In the genomic region with DNA sequence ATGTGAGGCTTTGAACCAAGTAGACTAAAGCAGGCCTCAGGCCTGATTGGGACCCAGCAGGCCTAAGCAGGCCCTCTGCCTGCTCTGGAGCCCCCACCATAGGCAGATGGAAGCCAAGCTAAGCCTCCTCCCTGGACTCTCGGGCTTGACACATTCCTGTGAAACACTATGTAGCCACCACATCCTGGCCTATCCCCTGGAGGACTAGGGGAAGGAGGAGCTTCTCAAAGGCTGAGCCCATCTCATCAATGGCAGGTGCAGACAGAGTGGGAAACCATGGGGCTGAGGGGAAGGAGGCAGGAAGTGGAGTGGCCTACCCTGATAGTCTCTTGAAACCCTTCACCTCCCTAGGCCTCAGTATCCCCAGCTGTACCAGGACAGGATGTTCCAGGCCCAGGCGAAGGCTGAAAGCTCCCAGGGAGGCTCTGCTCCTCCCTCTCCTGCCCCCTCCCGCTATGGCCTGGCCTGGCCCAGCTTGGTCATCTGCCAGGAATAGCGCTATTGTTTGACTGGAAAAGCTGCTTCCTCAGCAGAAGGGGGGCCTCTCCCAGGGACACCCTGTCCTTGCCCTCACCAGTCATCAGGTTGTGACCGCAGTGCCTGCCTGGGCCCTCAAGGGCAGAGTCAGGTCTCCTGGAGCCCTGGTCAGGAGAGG, we compare ENCODE assay signal across 1 cellular context.
TF ChIP-seq lines count a peak whose summit lies in the region.

No MANE protein-coding gene starts in this region.

TF ChIP-seq in GM12878, 131 proteins besides CTCF, POLR2A, EP300 and RAD21:
- no peak for TF ChIP-seq IRF4 (IDR thresholded peaks at IDR 0.05; ENCODE audit: low read depth, low read length)
- TF ChIP-seq, protein P1, sequence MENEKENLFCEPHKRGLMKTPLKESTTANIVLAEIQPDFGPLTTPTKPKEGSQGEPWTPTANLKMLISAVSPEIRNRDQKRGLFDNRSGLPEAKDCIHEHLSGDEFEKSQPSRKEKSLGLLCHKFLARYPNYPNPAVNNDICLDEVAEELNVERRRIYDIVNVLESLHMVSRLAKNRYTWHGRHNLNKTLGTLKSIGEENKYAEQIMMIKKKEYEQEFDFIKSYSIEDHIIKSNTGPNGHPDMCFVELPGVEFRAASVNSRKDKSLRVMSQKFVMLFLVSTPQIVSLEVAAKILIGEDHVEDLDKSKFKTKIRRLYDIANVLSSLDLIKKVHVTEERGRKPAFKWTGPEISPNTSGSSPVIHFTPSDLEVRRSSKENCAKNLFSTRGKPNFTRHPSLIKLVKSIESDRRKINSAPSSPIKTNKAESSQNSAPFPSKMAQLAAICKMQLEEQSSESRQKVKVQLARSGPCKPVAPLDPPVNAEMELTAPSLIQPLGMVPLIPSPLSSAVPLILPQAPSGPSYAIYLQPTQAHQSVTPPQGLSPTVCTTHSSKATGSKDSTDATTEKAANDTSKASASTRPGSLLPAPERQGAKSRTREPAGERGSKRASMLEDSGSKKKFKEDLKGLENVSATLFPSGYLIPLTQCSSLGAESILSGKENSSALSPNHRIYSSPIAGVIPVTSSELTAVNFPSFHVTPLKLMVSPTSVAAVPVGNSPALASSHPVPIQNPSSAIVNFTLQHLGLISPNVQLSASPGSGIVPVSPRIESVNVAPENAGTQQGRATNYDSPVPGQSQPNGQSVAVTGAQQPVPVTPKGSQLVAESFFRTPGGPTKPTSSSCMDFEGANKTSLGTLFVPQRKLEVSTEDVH (IDR thresholded peaks at IDR 0.05; ENCODE audit: low read depth, partially characterized antibody): no peak
- TF ChIP-seq SMARCA5 (IDR thresholded peaks at IDR 0.05): no peak
- TF ChIP-seq KDM1A (IDR thresholded peaks at IDR 0.05; ENCODE audit: borderline replicate concordance): no peak
- TF ChIP-seq ESRRA (IDR thresholded peaks at IDR 0.05; ENCODE audit: low read length): no peak
- TF ChIP-seq, protein P2, sequence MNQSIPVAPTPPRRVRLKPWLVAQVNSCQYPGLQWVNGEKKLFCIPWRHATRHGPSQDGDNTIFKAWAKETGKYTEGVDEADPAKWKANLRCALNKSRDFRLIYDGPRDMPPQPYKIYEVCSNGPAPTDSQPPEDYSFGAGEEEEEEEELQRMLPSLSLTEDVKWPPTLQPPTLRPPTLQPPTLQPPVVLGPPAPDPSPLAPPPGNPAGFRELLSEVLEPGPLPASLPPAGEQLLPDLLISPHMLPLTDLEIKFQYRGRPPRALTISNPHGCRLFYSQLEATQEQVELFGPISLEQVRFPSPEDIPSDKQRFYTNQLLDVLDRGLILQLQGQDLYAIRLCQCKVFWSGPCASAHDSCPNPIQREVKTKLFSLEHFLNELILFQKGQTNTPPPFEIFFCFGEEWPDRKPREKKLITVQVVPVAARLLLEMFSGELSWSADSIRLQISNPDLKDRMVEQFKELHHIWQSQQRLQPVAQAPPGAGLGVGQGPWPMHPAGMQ (IDR thresholded peaks at IDR 0.05; ENCODE audit: borderline replicate concordance): no peak
- TF ChIP-seq, protein P3, sequence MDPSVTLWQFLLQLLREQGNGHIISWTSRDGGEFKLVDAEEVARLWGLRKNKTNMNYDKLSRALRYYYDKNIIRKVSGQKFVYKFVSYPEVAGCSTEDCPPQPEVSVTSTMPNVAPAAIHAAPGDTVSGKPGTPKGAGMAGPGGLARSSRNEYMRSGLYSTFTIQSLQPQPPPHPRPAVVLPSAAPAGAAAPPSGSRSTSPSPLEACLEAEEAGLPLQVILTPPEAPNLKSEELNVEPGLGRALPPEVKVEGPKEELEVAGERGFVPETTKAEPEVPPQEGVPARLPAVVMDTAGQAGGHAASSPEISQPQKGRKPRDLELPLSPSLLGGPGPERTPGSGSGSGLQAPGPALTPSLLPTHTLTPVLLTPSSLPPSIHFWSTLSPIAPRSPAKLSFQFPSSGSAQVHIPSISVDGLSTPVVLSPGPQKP (IDR thresholded peaks at IDR 0.05; ENCODE audit: low read depth, low read length): no peak
- TF ChIP-seq, protein P4, sequence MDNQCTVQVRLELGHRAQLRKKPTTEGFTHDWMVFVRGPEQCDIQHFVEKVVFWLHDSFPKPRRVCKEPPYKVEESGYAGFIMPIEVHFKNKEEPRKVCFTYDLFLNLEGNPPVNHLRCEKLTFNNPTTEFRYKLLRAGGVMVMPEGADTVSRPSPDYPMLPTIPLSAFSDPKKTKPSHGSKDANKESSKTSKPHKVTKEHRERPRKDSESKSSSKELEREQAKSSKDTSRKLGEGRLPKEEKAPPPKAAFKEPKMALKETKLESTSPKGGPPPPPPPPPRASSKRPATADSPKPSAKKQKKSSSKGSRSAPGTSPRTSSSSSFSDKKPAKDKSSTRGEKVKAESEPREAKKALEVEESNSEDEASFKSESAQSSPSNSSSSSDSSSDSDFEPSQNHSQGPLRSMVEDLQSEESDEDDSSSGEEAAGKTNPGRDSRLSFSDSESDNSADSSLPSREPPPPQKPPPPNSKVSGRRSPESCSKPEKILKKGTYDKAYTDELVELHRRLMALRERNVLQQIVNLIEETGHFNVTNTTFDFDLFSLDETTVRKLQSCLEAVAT (IDR thresholded peaks at IDR 0.05): no peak
- no peak for TF ChIP-seq SP1 (IDR thresholded peaks at IDR 0.05; ENCODE audit: low read depth, low read length)
- TF ChIP-seq PAX5 (IDR thresholded peaks at IDR 0.05; ENCODE audit: borderline replicate concordance, low read depth, low read length): no peak
- no peak for TF ChIP-seq ZNF622 (IDR thresholded peaks at IDR 0.05)
- TF ChIP-seq, protein P5, sequence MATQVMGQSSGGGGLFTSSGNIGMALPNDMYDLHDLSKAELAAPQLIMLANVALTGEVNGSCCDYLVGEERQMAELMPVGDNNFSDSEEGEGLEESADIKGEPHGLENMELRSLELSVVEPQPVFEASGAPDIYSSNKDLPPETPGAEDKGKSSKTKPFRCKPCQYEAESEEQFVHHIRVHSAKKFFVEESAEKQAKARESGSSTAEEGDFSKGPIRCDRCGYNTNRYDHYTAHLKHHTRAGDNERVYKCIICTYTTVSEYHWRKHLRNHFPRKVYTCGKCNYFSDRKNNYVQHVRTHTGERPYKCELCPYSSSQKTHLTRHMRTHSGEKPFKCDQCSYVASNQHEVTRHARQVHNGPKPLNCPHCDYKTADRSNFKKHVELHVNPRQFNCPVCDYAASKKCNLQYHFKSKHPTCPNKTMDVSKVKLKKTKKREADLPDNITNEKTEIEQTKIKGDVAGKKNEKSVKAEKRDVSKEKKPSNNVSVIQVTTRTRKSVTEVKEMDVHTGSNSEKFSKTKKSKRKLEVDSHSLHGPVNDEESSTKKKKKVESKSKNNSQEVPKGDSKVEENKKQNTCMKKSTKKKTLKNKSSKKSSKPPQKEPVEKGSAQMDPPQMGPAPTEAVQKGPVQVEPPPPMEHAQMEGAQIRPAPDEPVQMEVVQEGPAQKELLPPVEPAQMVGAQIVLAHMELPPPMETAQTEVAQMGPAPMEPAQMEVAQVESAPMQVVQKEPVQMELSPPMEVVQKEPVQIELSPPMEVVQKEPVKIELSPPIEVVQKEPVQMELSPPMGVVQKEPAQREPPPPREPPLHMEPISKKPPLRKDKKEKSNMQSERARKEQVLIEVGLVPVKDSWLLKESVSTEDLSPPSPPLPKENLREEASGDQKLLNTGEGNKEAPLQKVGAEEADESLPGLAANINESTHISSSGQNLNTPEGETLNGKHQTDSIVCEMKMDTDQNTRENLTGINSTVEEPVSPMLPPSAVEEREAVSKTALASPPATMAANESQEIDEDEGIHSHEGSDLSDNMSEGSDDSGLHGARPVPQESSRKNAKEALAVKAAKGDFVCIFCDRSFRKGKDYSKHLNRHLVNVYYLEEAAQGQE (IDR thresholded peaks at IDR 0.05; ENCODE audit: low read depth, low read length): no peak
